9 cellular contexts compared by ENCODE assay signal in genomic region chr12:124359671-124360581, GRCh38.
A peak's percentile ranks its signal among the peaks of the same experiment; 100 is the strongest.
DNase-seq lines count a peak whose midpoint lies in the region; ATAC-seq and TF ChIP-seq lines count a peak whose summit lies in the region.
"Had no signal": no experiment of that assay in that cellular context is flagged by ENCODE, and none has a peak within 500 bp of the region (broad histone marks: within the 10 kb centered on the region; RNA-seq: fewer than 3 reads in every experiment).

No MANE protein-coding gene starts in this region.

- no peak for TF ChIP-seq CTCF in LNCaP clone FGC (IDR thresholded peaks at IDR 0.05; ENCODE audit: control insufficient read depth, extremely low read depth, insufficient read depth)

- ATAC-seq in HG02610 (IDR thresholded peaks at IDR 0.05; ENCODE audit: unreplicated experiment) (no peak), GM21367 (IDR thresholded peaks at IDR 0.05; ENCODE audit: unreplicated experiment) (no peak), GM21390 (IDR thresholded peaks at IDR 0.05; ENCODE audit: unreplicated experiment) (no peak)

- DNase-seq in LNCaP clone FGC (ENCODE audit: low read depth), result peak; percentile 99
- DNase-seq in amygdala (lab: John Stamatoyannopoulos, UW), result peak in 48 of 56 donors; percentile 10 to 85 (median 54)
- peak; percentile 80 for DNase-seq in left kidney (ENCODE audit: low read depth, low spot score)
- DNase-seq in SHP77 treated with DMSO at 0.1 percent for 48 hours (lab: John Stamatoyannopoulos, UW), result no peak
- DNase-seq: central memory CD4-positive, alpha-beta T cell had no signal

- peak overlapping the region; percentile 44 for H3K27ac ChIP-seq in temporal lobe (ENCODE audit: low read depth, low read length)

- H3K4me3 ChIP-seq in LNCaP clone FGC (ENCODE audit: low read depth, low read length), result peak overlapping the region; percentile 13; the same call in 1 of the 2 replicates
